Comparison of ENCODE assay signal across 1 cellular context in genomic region chr1:175000697-175001187, GRCh38.
TF ChIP-seq lines count a peak whose summit lies in the region.

No MANE protein-coding gene starts in this region.

TF ChIP-seq in GM23338, 12 proteins besides CTCF, POLR2A, EP300 and RAD21 (continued from another document):
- TF ChIP-seq, protein P1, sequence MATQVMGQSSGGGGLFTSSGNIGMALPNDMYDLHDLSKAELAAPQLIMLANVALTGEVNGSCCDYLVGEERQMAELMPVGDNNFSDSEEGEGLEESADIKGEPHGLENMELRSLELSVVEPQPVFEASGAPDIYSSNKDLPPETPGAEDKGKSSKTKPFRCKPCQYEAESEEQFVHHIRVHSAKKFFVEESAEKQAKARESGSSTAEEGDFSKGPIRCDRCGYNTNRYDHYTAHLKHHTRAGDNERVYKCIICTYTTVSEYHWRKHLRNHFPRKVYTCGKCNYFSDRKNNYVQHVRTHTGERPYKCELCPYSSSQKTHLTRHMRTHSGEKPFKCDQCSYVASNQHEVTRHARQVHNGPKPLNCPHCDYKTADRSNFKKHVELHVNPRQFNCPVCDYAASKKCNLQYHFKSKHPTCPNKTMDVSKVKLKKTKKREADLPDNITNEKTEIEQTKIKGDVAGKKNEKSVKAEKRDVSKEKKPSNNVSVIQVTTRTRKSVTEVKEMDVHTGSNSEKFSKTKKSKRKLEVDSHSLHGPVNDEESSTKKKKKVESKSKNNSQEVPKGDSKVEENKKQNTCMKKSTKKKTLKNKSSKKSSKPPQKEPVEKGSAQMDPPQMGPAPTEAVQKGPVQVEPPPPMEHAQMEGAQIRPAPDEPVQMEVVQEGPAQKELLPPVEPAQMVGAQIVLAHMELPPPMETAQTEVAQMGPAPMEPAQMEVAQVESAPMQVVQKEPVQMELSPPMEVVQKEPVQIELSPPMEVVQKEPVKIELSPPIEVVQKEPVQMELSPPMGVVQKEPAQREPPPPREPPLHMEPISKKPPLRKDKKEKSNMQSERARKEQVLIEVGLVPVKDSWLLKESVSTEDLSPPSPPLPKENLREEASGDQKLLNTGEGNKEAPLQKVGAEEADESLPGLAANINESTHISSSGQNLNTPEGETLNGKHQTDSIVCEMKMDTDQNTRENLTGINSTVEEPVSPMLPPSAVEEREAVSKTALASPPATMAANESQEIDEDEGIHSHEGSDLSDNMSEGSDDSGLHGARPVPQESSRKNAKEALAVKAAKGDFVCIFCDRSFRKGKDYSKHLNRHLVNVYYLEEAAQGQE (IDR thresholded peaks at IDR 0.05; ENCODE audit: unreplicated experiment), result no peak
